Comparison of ENCODE assay signal across 8 cellular contexts in genomic region chr5:132011561-132012384, GRCh38. TPM values are rescaled to one million over a fixed set of nuclear protein-coding genes. Genes with fewer than 3 reads are reported as not detected.
DNase-seq lines count a peak whose midpoint lies in the region; ATAC-seq and TF ChIP-seq lines count a peak whose summit lies in the region.

Gene ACSL6, minus strand, starts transcription at chr5:132011658. Its CDS starts 105 bp downstream, at chr5:132011553.

- H3K27ac Mint-ChIP-seq in Calu3 (ENCODE audit: unreplicated experiment), result no peak within 1 kb of the TSS

- H3K4me1 ChIP-seq in SJSA1 (replicated peaks) (peaks cover 9% of the 10 kb centered on the region; the same call in 1 of the 2 replicates), right atrium auricular region (peaks cover 0 to 23% of the 10 kb centered on the region in 2 donors), psoas muscle (peaks cover 27% of the 10 kb centered on the region)

- H3K4me1 Mint-ChIP-seq in Calu3 (ENCODE audit: low read depth, unreplicated experiment), result no peaks in the 10 kb centered on the region

- no peaks in the 10 kb centered on the region for H3K9me3 Mint-ChIP-seq in Calu3 (ENCODE audit: low read depth, unreplicated experiment)

- peaks cover 67% of the 10 kb centered on the region for H3K27me3 Mint-ChIP-seq in Calu3 (ENCODE audit: unreplicated experiment)

- peaks cover 11% of the 10 kb centered on the region for H3K36me3 Mint-ChIP-seq in Calu3 (ENCODE audit: insufficient read depth, unreplicated experiment)

- H3K27me3 ChIP-seq in SJSA1 (replicated peaks) (peaks cover 60% of the 10 kb centered on the region), right atrium auricular region (no peaks in the 10 kb centered on the region), psoas muscle (ENCODE audit: insufficient read depth in 3 of 3, low read length in 2 of 3) (no peaks in the 10 kb centered on the region)

- H3K36me3 ChIP-seq in SJSA1 (no peaks in the 10 kb centered on the region), right atrium auricular region (no peaks in the 10 kb centered on the region), psoas muscle (ENCODE audit: insufficient read depth in 1 of 2, low read depth in 1 of 2) (no peaks in the 10 kb centered on the region)

- ATAC-seq in psoas muscle (peak; percentile 46 to 79 (median 58)), GM19452 (IDR thresholded peaks at IDR 0.05; ENCODE audit: unreplicated experiment) (no peak), HG02588 (IDR thresholded peaks at IDR 0.05; ENCODE audit: unreplicated experiment) (no peak)

- H3K27ac ChIP-seq in SJSA1, result no peak within 1 kb of the TSS
- H3K27ac ChIP-seq in angular gyrus (ENCODE audit: low read depth, low read length), result peak within 1 kb of the TSS; percentile 38
- H3K27ac ChIP-seq in right atrium auricular region, result no peak within 1 kb of the TSS
- no peak within 1 kb of the TSS for H3K27ac ChIP-seq in psoas muscle

- H3K9me3 ChIP-seq in SJSA1 (replicated peaks), result no peaks in the 10 kb centered on the region
- no peaks in the 10 kb centered on the region for H3K9me3 ChIP-seq in right atrium auricular region
- H3K9me3 ChIP-seq in psoas muscle, result no peaks in the 10 kb centered on the region

- peak within 1 kb of the TSS; percentile 16 for H3K4me3 ChIP-seq in SJSA1
- peak within 1 kb of the TSS; percentile 52 to 61 for H3K4me3 ChIP-seq in right atrium auricular region
- H3K4me3 ChIP-seq in psoas muscle, result peak within 1 kb of the TSS; percentile 79

- no peak for TF ChIP-seq CTCF in Calu3 (IDR thresholded peaks at IDR 0.05; ENCODE audit: unreplicated experiment)
- no peak for TF ChIP-seq CTCF in right atrium auricular region (IDR thresholded peaks at IDR 0.05)
- no peak for TF ChIP-seq CTCF in psoas muscle (IDR thresholded peaks at IDR 0.05)

- H3K4me3 Mint-ChIP-seq in Calu3 (ENCODE audit: low read depth, unreplicated experiment), result peak within 1 kb of the TSS; percentile 67

- no TSS peak for BruUV-seq in Calu3 (replicated peaks; lab: Mats Ljungman, UMichigan)

- WGBS in psoas muscle, 3 donors, result 3 to 7% (median 3%) methylated on average over 40 to 72 of the region's 72 CpGs

- intact Hi-C loops in Calu3 (cut with micrococcal nuclease; ENCODE audit: unreplicated experiment) (loop anchor here (10.0 kb wide), 1 partner anchor 1257 kb away; no protein-coding TSS in a partner anchor), psoas muscle (cut with DNase I) (no loop called here)

- DNase-seq in Calu3, result peak; percentile 48
- peak in 1 of 2 experiments; percentile 43 for DNase-seq in SJSA1 (ENCODE audit: low read depth in 1 of 2, low spot score in 2 of 2)
- no peak for DNase-seq in right atrium auricular region (ENCODE audit: low spot score)
- peak; percentile 43 to 75 for DNase-seq in psoas muscle
- no peak for DNase-seq in NCI-H446 treated with DMSO at 0.1 percent for 48 hours (lab: John Stamatoyannopoulos, UW)

- CTCF ChIA-PET in Calu3 (lab: Charles Lee), result interaction anchor here (0.6 to 1.5 kb wide), 3 partner anchors 9 to 424 kb away, joined by 3 read pairs; no protein-coding TSS in a partner anchor

RNA-seq across cellular contexts. Expression of gene ACSL6, which starts in this region (rescaled TPM):
- total RNA-seq in Calu3 (2022), result 0.24 and 0.86 TPM in 2 replicates
- 0.03 TPM in 1 of 2 replicates, not detected in the other for total RNA-seq in SJSA1 (2014; rRNA removed; shearing (Covaris generic))
- total RNA-seq in right atrium auricular region, result 1 to 10 TPM in 1 of 2 donors, under 1 TPM in 1; 0.71 to 1.6 TPM
- 1 to 10 TPM in 2 of 4 donors, under 1 TPM in 2; 0.52 to 2.2 (median 0.81) TPM for total RNA-seq in psoas muscle
- under 1 TPM; 0.12 to 0.46 (median 0.13) TPM for polyA plus RNA-seq in psoas muscle

Comparison
In these comparisons a context has a peak if more than half of its experiments do, and no peak if none do; other contexts are left out.
1. Peak in DNase-seq in Calu3; RNA of the gene not detected or under 1 TPM.
2. DNase-seq: peak in psoas muscle (2 of 2); none in right atrium auricular region (single experiment) and NCI-H446 treated with DMSO at 0.1 percent for 48 hours (single experiment).
3. H3K4me3 ChIP-seq: peak in every context shown above with its lines; median percentile 79 in psoas muscle; 56 in right atrium auricular region; 16 in SJSA1.
4. ATAC-seq: peak in psoas muscle (4 of 4); none in GM19452 (single experiment) and HG02588 (single experiment).